Comparison of ENCODE assay signal across 8 cellular contexts in genomic region chr1:215606564-215607168, GRCh38. TPM values are rescaled to one million over a fixed set of nuclear protein-coding genes. Genes with fewer than 3 reads are reported as not detected.
DNase-seq lines count a peak whose midpoint lies in the region; ATAC-seq, FAIRE-seq and TF ChIP-seq lines count a peak whose summit lies in the region.

No MANE protein-coding gene starts in this region.

- no peak for DNase-seq in AG04450 (ENCODE audit: low read depth, low spot score)
- DNase-seq in PC-9: no peak
- DNase-seq in frontal cortex (ENCODE audit: low spot score in 2 of 2): no peak
- no peak for DNase-seq in activated CD4-positive, alpha-beta T cell treated with anti-CD3 and anti-CD28 coated beads, Interleukin-2, amount 50 U/mL, for 48 hours
- no peak for DNase-seq in ecto neural progenitor cell (ENCODE audit: low spot score)
- no peak for DNase-seq in aorta
- DNase-seq in amygdala (lab: John Stamatoyannopoulos, UW): no peak

- no peak overlapping the region for H3K27ac ChIP-seq in AG04450 (ENCODE audit: low read depth, low read length)
- no peak overlapping the region for H3K27ac ChIP-seq in PC-9
- H3K27ac ChIP-seq in aorta (ENCODE audit: low read depth in 1 of 2, low read length in 2 of 2): no peak overlapping the region

- H3K9me2 ChIP-seq in PC-9 (ENCODE audit: insufficient read depth): no peaks in the 10 kb centered on the region

- ATAC-seq in GM19351 (IDR thresholded peaks at IDR 0.05; ENCODE audit: unreplicated experiment): peak; percentile 72
- no peak for ATAC-seq in aorta (ENCODE audit: low FRiP score)

- FAIRE-seq in frontal cortex (lab: Jason Lieb, UNC): peak; percentile 80

- H3K36me3 ChIP-seq in PC-9 (ENCODE audit: low read depth) (peaks cover 36% of the 10 kb centered on the region), aorta (ENCODE audit: control insufficient read depth in 1 of 2, insufficient read depth in 2 of 2, low read length in 1 of 2) (peaks cover 0 to 3% of the 10 kb centered on the region in 2 donors)

- no peaks in the 10 kb centered on the region; the same call in 1 of the 2 replicates for H4K20me1 ChIP-seq in PC-9 (ENCODE audit: insufficient read depth)

- H3K4me3 ChIP-seq in AG04450 (ENCODE audit: low read depth, low read length) (no peak overlapping the region), PC-9 (no peak overlapping the region), aorta (ENCODE audit: low read length in 2 of 2) (no peak overlapping the region)

- no peak overlapping the region for H2AFZ ChIP-seq in PC-9

- TF ChIP-seq CTCF in AG04450 (IDR thresholded peaks at IDR 0.05; ENCODE audit: low read depth, low read length) (peak; percentile 47), PC-9 (conservative IDR thresholded peaks at IDR 0.05) (peak; percentile 80)

- no peak overlapping the region for H3K4me2 ChIP-seq in PC-9

- H3K27me3 ChIP-seq in AG04450 (ENCODE audit: control insufficient read depth, insufficient read depth, low read length): no peaks in the 10 kb centered on the region
- no peaks in the 10 kb centered on the region for H3K27me3 ChIP-seq in PC-9 (ENCODE audit: insufficient read depth, low read depth)
- H3K27me3 ChIP-seq in aorta (ENCODE audit: control insufficient read depth in 1 of 2, insufficient read depth in 2 of 2, low read length in 1 of 2): no peaks in the 10 kb centered on the region

- H3K9me3 ChIP-seq in AG04450 (ENCODE audit: control insufficient read depth, insufficient read depth, low read length) (no peaks in the 10 kb centered on the region), PC-9 (ENCODE audit: insufficient read depth, low read depth) (no peaks in the 10 kb centered on the region), aorta (ENCODE audit: control insufficient read depth, low read length) (no peaks in the 10 kb centered on the region)

- no TSS peak for BruUV-seq in PC-9 (replicated peaks; lab: Mats Ljungman, UMichigan)

- H3F3A ChIP-seq in PC-9 (ENCODE audit: insufficient read depth, low read depth): peaks cover 3% of the 10 kb centered on the region; the same call in 1 of the 2 replicates

- POLR2A ChIA-PET in AG04450 (lab: Yijun Ruan, JAX): no interaction called here
- POLR2A ChIA-PET in PC-9 (lab: Charles Lee; ENCODE audit: unreplicated experiment): no interaction called here

- 76 to 80% methylated on average over 2 of the region's 2 CpGs for WGBS in aorta, 2 donors

- H3K4me1 ChIP-seq in PC-9 (replicated peaks; ENCODE audit: insufficient read depth) (no peaks in the 10 kb centered on the region; the same call in 1 of the 2 replicates), aorta (ENCODE audit: control insufficient read depth in 1 of 2, insufficient read depth in 2 of 2, low read length in 2 of 2) (no peaks in the 10 kb centered on the region)

- peaks cover 4% of the 10 kb centered on the region for H3K79me2 ChIP-seq in PC-9 (ENCODE audit: low read depth)

- intact Hi-C loops in PC-9 (cut with micrococcal nuclease; ENCODE audit: unreplicated experiment): loop anchor here (2.0 to 10.0 kb wide), 4 partner anchors 39 to 942 kb away; partner anchors contain the start of gene KCTD3
- intact Hi-C loops in aorta (cut with DNase I): no loop called here

- CTCF ChIA-PET in AG04450 (lab: Charles Lee): interaction anchor here (1.0 to 2.6 kb wide), 6 partner anchors 11 to 104 kb away, joined by 3 to 10 read pairs (median 4); no protein-coding TSS in a partner anchor
- CTCF ChIA-PET in PC-9 (lab: Charles Lee): interaction anchor here (2.0 kb wide), 1 partner anchor 13 kb away, joined by 6 read pairs; no protein-coding TSS in a partner anchor

RNA-seq across cellular contexts. Expression of gene KCTD3, which starts 39.6 kb away (rescaled TPM):
- 72.3 and 85.0 TPM in 2 replicates for polyA plus RNA-seq in AG04450 (2011; rRNA removed)
- polyA minus RNA-seq in AG04450 (2011; rRNA and poly(A)+ RNA removed): 58.9 and 117 TPM in 2 replicates
- 46.4 and 53.6 TPM in 2 replicates for total RNA-seq in PC-9 (2021)
- total RNA-seq in frontal cortex: 55.4 TPM
- total RNA-seq in aorta: 10 to 100 TPM; 35.3 to 39.7 TPM
- 10 to 100 TPM; 20.2 to 29.4 TPM for polyA plus RNA-seq in aorta
